19 cellular contexts compared by ENCODE assay signal in genomic region chr7:26051021-26051420, GRCh38.
"Had no signal": no experiment of that assay in that cellular context is flagged by ENCODE, and none has a peak within 500 bp of the region (broad histone marks: within the 10 kb centered on the region; RNA-seq: fewer than 3 reads in every experiment).

No MANE protein-coding gene starts in this region.

- DNase-seq: IMR-90, Karpas-422, KG1, MG63, NCI-H1048, NCI-H1105, NCI-H1417, NCI-H1436 treated with DMSO at 0.1 percent for 48 hours, NCI-H1694, NCI-H187 treated with DMSO at 0.1 percent for 48 hours, NCI-H2081, NCI-H2107, NCI-H2227 treated with DMSO at 0.1 percent for 48 hours, NCI-H524, NCI-H526 treated with DMSO at 0.1 percent for 48 hours, NCI-H748 treated with DMSO at 0.1 percent for 48 hours, Right ventricle myocardium superior, RPMI8226, SIG-M5 had no signal
